Comparison of ENCODE assay signal across 17 cellular contexts in genomic region chr13:67228031-67228430, GRCh38. TPM values are rescaled to one million over a fixed set of nuclear protein-coding genes. Genes with fewer than 3 reads are reported as not detected.
A peak's percentile ranks its signal among the peaks of the same experiment; 100 is the strongest.
DNase-seq lines count a peak whose midpoint lies in the region; ATAC-seq and TF ChIP-seq lines count a peak whose summit lies in the region.
"Had no signal": no experiment of that assay in that cellular context is flagged by ENCODE, and none has a peak within 500 bp of the region (broad histone marks: within the 10 kb centered on the region; RNA-seq: fewer than 3 reads in every experiment).

No MANE protein-coding gene starts in this region.

- no peaks in the 10 kb centered on the region for H3K9me3 ChIP-seq in smooth muscle cell (replicated peaks; ENCODE audit: low read depth)
- H3K9me3 ChIP-seq: colonic mucosa, esophagus squamous epithelium, upper lobe of right lung had no signal

- peaks cover 22% of the 10 kb centered on the region for H3K36me3 Mint-ChIP-seq in MCF 10A (ENCODE audit: insufficient read depth, unreplicated experiment)

- CTCF ChIA-PET in MCF 10A (lab: Yijun Ruan, JAX): interaction anchor here (0.5 to 1.2 kb wide), 2 partner anchors 188 to 622 kb away, joined by 5 to 6 read pairs; no protein-coding TSS in a partner anchor

- no peaks in the 10 kb centered on the region for H3K27me3 ChIP-seq in smooth muscle cell (ENCODE audit: low read depth)
- H3K27me3 ChIP-seq: upper lobe of right lung had no signal

- TF ChIP-seq CTCF in astrocyte of the spinal cord (IDR thresholded peaks at IDR 0.05; ENCODE audit: low read depth, low read length) (no peak), smooth muscle cell (IDR thresholded peaks at IDR 0.05; ENCODE audit: borderline replicate concordance, insufficient read depth, poor library complexity, severe bottlenecking) (no peak), MCF 10A (IDR thresholded peaks at IDR 0.05; ENCODE audit: unreplicated experiment) (no peak)

- 93% methylated on average over 3 of the region's 3 CpGs for WGBS in smooth muscle cell (ENCODE audit: low lambda C conversion rate)

- H2AFZ ChIP-seq in smooth muscle cell (ENCODE audit: low read depth): no peak overlapping the region

- H3K27me3 Mint-ChIP-seq in MCF 10A (ENCODE audit: insufficient read depth, unreplicated experiment): no peaks in the 10 kb centered on the region

- no peak overlapping the region for H3K27ac Mint-ChIP-seq in MCF 10A (ENCODE audit: low read depth, unreplicated experiment)
- H3K27ac Mint-ChIP-seq: activated naive CD4-positive, alpha-beta T cell treated with anti-CD3 and anti-CD28 coated beads, Interleukin-2, amount 50 U/mL, for 72 hours; CD4-positive, alpha-beta memory T cell had no signal

- no peaks in the 10 kb centered on the region for H4K20me1 ChIP-seq in smooth muscle cell (ENCODE audit: low read depth)

- peaks cover 7% of the 10 kb centered on the region for H3K4me1 ChIP-seq in smooth muscle cell (ENCODE audit: low read depth)
- H3K4me1 ChIP-seq: colonic mucosa, upper lobe of right lung had no signal

- no peaks in the 10 kb centered on the region for H3K9me3 Mint-ChIP-seq in MCF 10A (ENCODE audit: unreplicated experiment)
- H3K9me3 Mint-ChIP-seq: activated naive CD4-positive, alpha-beta T cell treated with anti-CD3 and anti-CD28 coated beads, Interleukin-2, amount 50 U/mL, for 72 hours had no signal

- in situ Hi-C loops in G401 (cut with HindIII; ENCODE audit: low sequenced_read_pairs) (no loop called here), astrocyte of the spinal cord (cut with HindIII; ENCODE audit: low sequenced_read_pairs) (no loop called here)

- intact Hi-C loops in MCF 10A (cut with micrococcal nuclease): loop anchor here (10.0 kb wide), 2 partner anchors 233 to 443 kb away; no protein-coding TSS in a partner anchor

- POLR2A ChIA-PET in MCF 10A (lab: Yijun Ruan, JAX): no interaction called here

- H3F3A ChIP-seq in smooth muscle cell (ENCODE audit: low read depth): no peaks in the 10 kb centered on the region

- peaks cover 24% of the 10 kb centered on the region for H3K4me1 Mint-ChIP-seq in MCF 10A (ENCODE audit: insufficient read depth, unreplicated experiment)

- H3K36me3 ChIP-seq in smooth muscle cell (ENCODE audit: low read depth): no peaks in the 10 kb centered on the region
- H3K36me3 ChIP-seq: colonic mucosa, esophagus squamous epithelium, upper lobe of right lung had no signal

- H3K9ac ChIP-seq in smooth muscle cell (ENCODE audit: low read depth): no peak overlapping the region

- H3K27ac ChIP-seq in smooth muscle cell (ENCODE audit: low read depth): no peak overlapping the region
- H3K27ac ChIP-seq: colonic mucosa, esophagus squamous epithelium, upper lobe of right lung had no signal

- ATAC-seq in HG03175 (IDR thresholded peaks at IDR 0.05; ENCODE audit: unreplicated experiment): no peak
- ATAC-seq: activated CD4-positive, CD25-positive, alpha-beta regulatory T cell treated with anti-CD3 and anti-CD28 coated beads, Interleukin-2, amount 50 U/mL, for 24 hours; activated naive CD4-positive, alpha-beta T cell treated with anti-CD3 and anti-CD28 coated beads, Interleukin-2, amount 50 U/mL, for 72 hours; K562; PC-3; upper lobe of right lung had no signal

- H3K4me2 ChIP-seq in smooth muscle cell: no peak overlapping the region

- H3K79me2 ChIP-seq in smooth muscle cell (ENCODE audit: low read depth): no peaks in the 10 kb centered on the region

- no TSS peak for BruUV-seq in MCF 10A (replicated peaks; lab: Mats Ljungman, UMichigan)

- peak; percentile 51 for DNase-seq in G401 (ENCODE audit: low spot score)
- no peak for DNase-seq in astrocyte of the spinal cord (ENCODE audit: low read depth, low spot score)
- peak; percentile 44 for DNase-seq in inferior parietal cortex (ENCODE audit: extremely low spot score)
- DNase-seq in smooth muscle cell (lab: John Stamatoyannopoulos, UW; ENCODE audit: unreplicated experiment): no peak
- no peak for DNase-seq in MCF 10A (ENCODE audit: unreplicated experiment)
- no peak for DNase-seq in T-helper 9 cell
- DNase-seq: CD4-positive, alpha-beta memory T cell; colonic mucosa; esophagus squamous epithelium; mesendoderm; PC-3; SW 1271; upper lobe of right lung had no signal

- no peak overlapping the region for H3K4me3 Mint-ChIP-seq in MCF 10A (ENCODE audit: unreplicated experiment)
- H3K4me3 Mint-ChIP-seq: CD4-positive, alpha-beta memory T cell had no signal

- peak overlapping the region; percentile 80 for H3K4me3 ChIP-seq in astrocyte of the spinal cord (ENCODE audit: low read depth, low read length)
- H3K4me3 ChIP-seq in smooth muscle cell: peak overlapping the region; percentile 84
- H3K4me3 ChIP-seq: colonic mucosa, K562 had no signal

RNA-seq across cellular contexts. Expression of gene PCDH9, which starts 2.1 kb away (rescaled TPM):
- under 0.01 TPM in 1 of 2 replicates, not detected in the other for total RNA-seq in G401 (2014; rRNA removed; shearing (Covaris generic))
- total RNA-seq in smooth muscle cell (1.2 and 1.9 TPM in 2 replicates), MCF 10A (2022) (7.2 and 10.1 TPM in 2 replicates)
- 0.38 and 0.65 TPM in 2 replicates for polyA plus RNA-seq in smooth muscle cell

Comparison
In these comparisons a context has a peak if more than half of its experiments do, and no peak if none do; other contexts are left out.
1. DNase-seq: peak in G401 (single experiment) and inferior parietal cortex (single experiment); none in astrocyte of the spinal cord (single experiment), smooth muscle cell (single experiment), MCF 10A (single experiment) and T-helper 9 cell (single experiment).